Comparison of ENCODE assay signal across 8 cellular contexts in genomic region chr10:17001961-17002749, GRCh38.
DNase-seq lines count a peak whose midpoint lies in the region; ATAC-seq and TF ChIP-seq lines count a peak whose summit lies in the region.

No MANE protein-coding gene starts in this region.

- peak overlapping the region; percentile 89; the same call in 1 of the 2 replicates for H2BK20ac ChIP-seq in IMR-90 (ENCODE audit: low read depth, low read length)

- no peaks in the 10 kb centered on the region; a peak in 1 of 4 replicates for H3K79me1 ChIP-seq in IMR-90 (ENCODE audit: low read depth in 1 of 2, low read length in 2 of 2)

- TF ChIP-seq CTCF in IMR-90 (conservative IDR thresholded peaks at IDR 0.05; ENCODE audit: low read depth, low read length) (no peak), natural killer cell (IDR thresholded peaks at IDR 0.05) (no peak)

- peak overlapping the region; percentile 93 for H3K18ac ChIP-seq in IMR-90 (ENCODE audit: low read depth, low read length)

- peak overlapping the region; percentile 9; the same call in 1 of the 2 replicates for H3K4me2 ChIP-seq in IMR-90 (ENCODE audit: low read depth, low read length)

- peak overlapping the region; percentile 73 for H3K14ac ChIP-seq in IMR-90 (replicated peaks; ENCODE audit: low read depth, low read length)

- no peak overlapping the region for H2AFZ ChIP-seq in IMR-90 (replicated peaks; ENCODE audit: low read length, poor library complexity)

- no peaks in the 10 kb centered on the region for H3K36me3 ChIP-seq in IMR-90 (ENCODE audit: control insufficient read depth, insufficient read depth, low read length)

- peaks cover 23 to 25% of the 10 kb centered on the region in 2 donors for H3K4me1 Mint-ChIP-seq in natural killer cell

- peak overlapping the region; percentile 62 for H2BK15ac ChIP-seq in IMR-90 (ENCODE audit: low read depth, low read length)

- H4K20me1 ChIP-seq in IMR-90 (ENCODE audit: insufficient read depth, low read length): no peaks in the 10 kb centered on the region

- dilution Hi-C loops in IMR-90 (cut with HindIII; ENCODE audit: low sequenced_read_pairs, unreplicated experiment): no loop called here

- intact Hi-C loops in IMR-90 (cut with micrococcal nuclease) (loop anchor here (2.0 kb wide), 1 partner anchor 21 kb away; no protein-coding TSS in a partner anchor), natural killer cell (cut with micrococcal nuclease) (no loop called here)

- H2AK5ac ChIP-seq in IMR-90 (ENCODE audit: low read depth, low read length): peak overlapping the region; percentile 57; the same call in 1 of the 2 replicates

- H3K9me1 ChIP-seq in IMR-90 (ENCODE audit: insufficient read depth, low read length): peaks cover 16% of the 10 kb centered on the region

- no peak overlapping the region for H3K4me3 ChIP-seq in IMR-90 (ENCODE audit: insufficient read depth, low read depth, low read length)

- no peak overlapping the region for H2AK9ac ChIP-seq in IMR-90 (replicated peaks; ENCODE audit: low read depth, low read length, poor library complexity)

- in situ Hi-C loops in IMR-90 (cut with MboI; ENCODE audit: low sequenced_read_pairs): no loop called here

- ATAC-seq in IMR-90 (ENCODE audit: low read depth) (no peak; the same call in 1 of the 2 replicates), natural killer cell (peak; percentile 9 to 39 (median 21)), GM21737 (IDR thresholded peaks at IDR 0.05; ENCODE audit: unreplicated experiment) (no peak), GM19467 (IDR thresholded peaks at IDR 0.05; ENCODE audit: unreplicated experiment) (no peak)

- H3K27me3 ChIP-seq in IMR-90 (ENCODE audit: control insufficient read depth, insufficient read depth, low read length): no peaks in the 10 kb centered on the region

- CTCF ChIA-PET in IMR-90 (lab: Yijun Ruan, JAX): no interaction called here

- BruUV-seq in IMR-90 (replicated peaks; lab: Mats Ljungman, UMichigan): no TSS peak

- H3K4me1 ChIP-seq in IMR-90 (ENCODE audit: control insufficient read depth, insufficient read depth, low read length): peaks cover 17% of the 10 kb centered on the region

- peak overlapping the region; percentile 84 for H3K23ac ChIP-seq in IMR-90 (ENCODE audit: low read depth, low read length)

- no peak overlapping the region for H3K9ac ChIP-seq in IMR-90 (ENCODE audit: low read depth, low read length)

- TF ChIP-seq RAD21 in IMR-90 (IDR thresholded peaks at IDR 0.05; ENCODE audit: low read length): no peak

- H4K8ac ChIP-seq in IMR-90 (ENCODE audit: low read depth in 2 of 2, low read length in 2 of 2): peak overlapping the region in 1 of 2 experiments; percentile 69; a peak in 1 of 4 replicates

- peaks cover 60 to 82% of the 10 kb centered on the region in 2 donors for H3K27me3 Mint-ChIP-seq in natural killer cell (ENCODE audit: low read depth in 2 of 2)

- H3K4me3 Mint-ChIP-seq in natural killer cell: peak overlapping the region; percentile 67

- peak; percentile 36 for DNase-seq in stimulated activated CD4-positive, alpha-beta T cell treated with anti-CD3 and anti-CD28 coated beads, Interleukin-4, amount 100 ng/mL, for 24 hours
- no peak for DNase-seq in stimulated activated CD4-positive, alpha-beta T cell treated with anti-CD3 and anti-CD28 coated beads, Interleukin-1b, Interleukin-23, amount 100 ng/mL, for 48 hours
- DNase-seq in IMR-90 (peak; percentile 88), caudate nucleus (lab: John Stamatoyannopoulos, UW) (no peak), natural killer cell (no peak), hypothalamus (lab: John Stamatoyannopoulos, UW) (no peak)

- no peak overlapping the region for H3K56ac ChIP-seq in IMR-90 (ENCODE audit: extremely low read depth, insufficient read depth, low read length)

- TF ChIP-seq POLR2A in IMR-90 (IDR thresholded peaks at IDR 0.05; ENCODE audit: low read depth, low read length): no peak

- no peaks in the 10 kb centered on the region for H3K9me3 ChIP-seq in IMR-90 (ENCODE audit: control insufficient read depth, insufficient read depth, low read length)

- H3K9me3 Mint-ChIP-seq in natural killer cell: no peaks in the 10 kb centered on the region

- H3K36me3 Mint-ChIP-seq in natural killer cell: no peaks in the 10 kb centered on the region

- H3K27ac ChIP-seq in IMR-90 (ENCODE audit: insufficient read depth, low read length) (peak overlapping the region; percentile 30; the same call in 1 of the 2 replicates), caudate nucleus (ENCODE audit: low read depth, low read length) (peak overlapping the region; percentile 11)

- no CpG with 5 or more reads among the region's 8 CpGs for WGBS in IMR-90 (ENCODE audit: extremely low coverage in 2 of 2, insufficient read length in 1 of 2), 2 experiments

- peak overlapping the region; percentile 86 for H3K4ac ChIP-seq in IMR-90 (ENCODE audit: low read depth, low read length)

- peak overlapping the region; percentile 49 for H4K5ac ChIP-seq in IMR-90 (ENCODE audit: low read depth, low read length)

- POLR2A ChIA-PET in IMR-90 (lab: Charles Lee; ENCODE audit: unreplicated experiment): no interaction called here

- H4K91ac ChIP-seq in IMR-90 (ENCODE audit: insufficient read depth, low read depth, low read length): peak overlapping the region; percentile 38; the same call in 1 of the 2 replicates

- no peak overlapping the region for H2BK5ac ChIP-seq in IMR-90 (ENCODE audit: low read depth, low read length, poor library complexity, severe bottlenecking)

- H2BK120ac ChIP-seq in IMR-90 (ENCODE audit: low read depth, low read length): peak overlapping the region; percentile 74

- H3K27ac Mint-ChIP-seq in natural killer cell: peak overlapping the region; percentile 61 to 84

TF ChIP-seq in IMR-90, 13 proteins besides CTCF, POLR2A, EP300 and RAD21:
- TF ChIP-seq USF2 (IDR thresholded peaks at IDR 0.05; ENCODE audit: low read depth, low read length) (no peak), CEBPB (IDR thresholded peaks at IDR 0.05; ENCODE audit: low read depth, low read length) (peak; percentile 96), MXI1 (IDR thresholded peaks at IDR 0.05; ENCODE audit: borderline replicate concordance, low read depth, low read length) (no peak), MAZ (IDR thresholded peaks at IDR 0.05; ENCODE audit: borderline replicate concordance, low read depth, low read length) (no peak), FOS (IDR thresholded peaks at IDR 0.05; ENCODE audit: low read depth, low read length) (no peak), RFX5 (IDR thresholded peaks at IDR 0.05; ENCODE audit: low read depth, low read length) (no peak)

Comparison
In these comparisons a context has a peak if more than half of its experiments do, and no peak if none do; other contexts are left out.
1. DNase-seq: peak in stimulated activated CD4-positive, alpha-beta T cell treated with anti-CD3 and anti-CD28 coated beads, Interleukin-4, amount 100 ng/mL, for 24 hours (single experiment) and IMR-90 (single experiment); none in stimulated activated CD4-positive, alpha-beta T cell treated with anti-CD3 and anti-CD28 coated beads, Interleukin-1b, Interleukin-23, amount 100 ng/mL, for 48 hours (single experiment), caudate nucleus (0 of 61), natural killer cell (single experiment) and hypothalamus (0 of 51).
2. ATAC-seq: peak in natural killer cell (3 of 3); none in IMR-90 (single experiment), GM21737 (single experiment) and GM19467 (single experiment).